ENCODE assay signal across 40 cellular contexts in genomic region chr17:11940904-11941303, GRCh38.
"Had no signal": no experiment of that assay in that cellular context is flagged by ENCODE, and none has a peak within 500 bp of the region (broad histone marks: within the 10 kb centered on the region; RNA-seq: fewer than 3 reads in every experiment).

No MANE protein-coding gene starts in this region.

- H3K4me1 ChIP-seq: ascending aorta had no signal

- ATAC-seq: activated CD4-positive, alpha-beta T cell treated with anti-CD3 and anti-CD28 coated beads for 36 hours; activated CD4-positive, CD25-positive, alpha-beta regulatory T cell treated with anti-CD3 and anti-CD28 coated beads, Interleukin-2, amount 50 U/mL, for 24 hours; activated CD8-positive, alpha-beta memory T cell treated with anti-CD3 and anti-CD28 coated beads, Interleukin-2, amount 10 ng/mL, durations not matched to agents 7 days and 5 days; activated CD8-positive, alpha-beta T cell treated with anti-CD3 and anti-CD28 coated beads, Interleukin-2, amount 10 ng/mL, durations not matched to agents 7 days and 5 days; activated naive CD8-positive, alpha-beta T cell treated with anti-CD3 and anti-CD28 coated beads, Interleukin-2, amount 50 U/mL, for 24 hours; WTC11 had no signal

- DNase-seq: activated CD4-positive, alpha-beta memory T cell treated with anti-CD3 and anti-CD28 coated beads, Interleukin-2, amount 10 ng/mL, durations not matched to agents 7 days and 5 days; activated CD4-positive, alpha-beta T cell treated with anti-CD3 and anti-CD28 coated beads for 1 hour; activated CD4-positive, alpha-beta T cell treated with anti-CD3 and anti-CD28 coated beads for 36 hours; activated CD4-positive, alpha-beta T cell treated with anti-CD3 and anti-CD28 coated beads for 48 hours; activated CD4-positive, alpha-beta T cell treated with anti-CD3 and anti-CD28 coated beads, Interleukin-2, amount 10 ng/mL, durations not matched to agents 7 days and 5 days; activated CD4-positive, alpha-beta T cell treated with anti-CD3 and anti-CD28 coated beads, Interleukin-2, amount 50 U/mL, for 48 hours; activated CD4-positive, CD25-positive, alpha-beta regulatory T cell; activated CD8-positive, alpha-beta memory T cell treated with anti-CD3 and anti-CD28 coated beads for 24 hours; activated CD8-positive, alpha-beta memory T cell treated with anti-CD3 and anti-CD28 coated beads, Interleukin-2, amount 10 ng/mL, durations not matched to agents 7 days and 5 days; activated CD8-positive, alpha-beta memory T cell treated with anti-CD3 and anti-CD28 coated beads, Interleukin-2, amount 50 U/mL, for 48 hours; activated CD8-positive, alpha-beta T cell treated with anti-CD3 and anti-CD28 coated beads, Interleukin-2, amount 10 ng/mL, durations not matched to agents 7 days and 5 days; activated effector memory CD4-positive, alpha-beta T cell treated with Interleukin-2 at 50 U/mL for 16 hours; activated gamma-delta T cell; activated naive CD4-positive, alpha-beta T cell treated with anti-CD3 and anti-CD28 coated beads, Interleukin-2, amount 10 ng/mL, durations not matched to agents 7 days and 5 days; activated naive CD4-positive, alpha-beta T cell treated with Interleukin-2 at 50 U/mL for 16 hours; activated naive CD8-positive, alpha-beta T cell treated with anti-CD3 and anti-CD28 coated beads, Interleukin-2, amount 10 ng/mL, durations not matched to agents 7 days and 5 days; activated naive CD8-positive, alpha-beta T cell treated with anti-CD3 and anti-CD28 coated beads, Interleukin-2, amount 50 U/mL, for 24 hours; activated T-cell treated with anti-CD3 and anti-CD28 coated beads, Interleukin-2, amount 50 U/mL, for 24 hours; activated T-cell treated with anti-CD3 and anti-CD28 coated beads, Interleukin-2, amount 50 U/mL, for 48 hours; amygdala; anterior cingulate cortex; caudate nucleus; cerebellar nuclear complex; T-helper 1 cell; T-helper 2 cell; T-helper 9 cell; WERI-Rb-1 had no signal

- H3K36me3 Mint-ChIP-seq: activated CD8-positive, alpha-beta memory T cell treated with anti-CD3 and anti-CD28 coated beads, Interleukin-2, amount 10 ng/mL, durations not matched to agents 7 days and 5 days; activated naive CD4-positive, alpha-beta T cell treated with anti-CD3 and anti-CD28 coated beads, Interleukin-2, amount 10 ng/mL, durations not matched to agents 7 days and 5 days; activated naive CD4-positive, alpha-beta T cell treated with anti-CD3 and anti-CD28 coated beads, Interleukin-2, amount 50 U/mL, for 24 hours; activated naive CD8-positive, alpha-beta T cell; activated naive CD8-positive, alpha-beta T cell treated with anti-CD3 and anti-CD28 coated beads, Interleukin-2, amount 10 ng/mL, durations not matched to agents 7 days and 5 days; brain; WTC11 had no signal

- FAIRE-seq: bronchial epithelial cell, TTC549 had no signal

- H3K9me3 ChIP-seq: ascending aorta had no signal

- H3K27ac ChIP-seq: ascending aorta, cardiac muscle cell, WERI-Rb-1 had no signal

- H3K27me3 Mint-ChIP-seq: activated CD4-positive, alpha-beta memory T cell treated with anti-CD3 and anti-CD28 coated beads, Interleukin-2, amount 10 ng/mL, durations not matched to agents 7 days and 5 days; activated CD4-positive, alpha-beta T cell treated with anti-CD3 and anti-CD28 coated beads for 36 hours; activated CD4-positive, alpha-beta T cell treated with anti-CD3 and anti-CD28 coated beads, Interleukin-2, amount 10 ng/mL, durations not matched to agents 7 days and 5 days; activated CD8-positive, alpha-beta memory T cell treated with anti-CD3 and anti-CD28 coated beads, Interleukin-2, amount 10 ng/mL, durations not matched to agents 7 days and 5 days; activated naive CD4-positive, alpha-beta T cell treated with anti-CD3 and anti-CD28 coated beads, Interleukin-2, amount 10 ng/mL, durations not matched to agents 7 days and 5 days; activated naive CD8-positive, alpha-beta T cell treated with anti-CD3 and anti-CD28 coated beads, Interleukin-2, amount 10 ng/mL, durations not matched to agents 7 days and 5 days; activated T-cell treated with anti-CD3 and anti-CD28 coated beads, Interleukin-2, amount 50 U/mL, for 24 hours; brain had no signal

- H3K27me3 ChIP-seq: ascending aorta, cardiac muscle cell had no signal

- H3K36me3 ChIP-seq: ascending aorta, cardiac muscle cell, WERI-Rb-1 had no signal

- H3K27ac Mint-ChIP-seq: activated CD4-positive, alpha-beta memory T cell treated with anti-CD3 and anti-CD28 coated beads, Interleukin-2, amount 10 ng/mL, durations not matched to agents 7 days and 5 days; activated CD4-positive, alpha-beta T cell treated with anti-CD3 and anti-CD28 coated beads for 36 hours; activated CD4-positive, alpha-beta T cell treated with anti-CD3 and anti-CD28 coated beads, Interleukin-2, amount 10 ng/mL, durations not matched to agents 7 days and 5 days; activated CD8-positive, alpha-beta memory T cell treated with anti-CD3 and anti-CD28 coated beads, Interleukin-2, amount 10 ng/mL, durations not matched to agents 7 days and 5 days; activated CD8-positive, alpha-beta T cell treated with anti-CD3 and anti-CD28 coated beads, Interleukin-2, amount 10 ng/mL, durations not matched to agents 7 days and 5 days; activated naive CD4-positive, alpha-beta T cell treated with anti-CD3 and anti-CD28 coated beads, Interleukin-2, amount 10 ng/mL, durations not matched to agents 7 days and 5 days; activated naive CD4-positive, alpha-beta T cell treated with anti-CD3 and anti-CD28 coated beads, Interleukin-2, amount 50 U/mL, for 24 hours; activated naive CD8-positive, alpha-beta T cell; activated naive CD8-positive, alpha-beta T cell treated with anti-CD3 and anti-CD28 coated beads, Interleukin-2, amount 10 ng/mL, durations not matched to agents 7 days and 5 days; activated naive CD8-positive, alpha-beta T cell treated with anti-CD3 and anti-CD28 coated beads, Interleukin-2, amount 50 U/mL, for 24 hours; activated T-cell treated with anti-CD3 and anti-CD28 coated beads, Interleukin-2, amount 50 U/mL, for 24 hours; activated T-helper 2 cell treated with anti-CD3 and anti-CD28 coated beads, Interferon-gamma antibody, Interleukin-2, Interleukin-4, amounts not matched to agents 10 μg/mL and 5 μg/mL and 100 μg/mL, durations not matched to agents 14 hours and 24 hours and 36 hours; brain; T-helper 1 cell treated with Interleukin-12 subunit alpha and Interleukin-12 subunit beta and Interleukin-4 antibody, amounts not matched to agents 30 μg/mL and 1 μg/mL, for 36 hours; T-helper 2 cell treated with Interferon-gamma antibody and Interleukin-4, amounts not matched to agents 5 μg/mL and 100 μg/mL, for 36 hours; WTC11 had no signal

- H3K4me3 Mint-ChIP-seq: activated CD4-positive, alpha-beta memory T cell treated with anti-CD3 and anti-CD28 coated beads, Interleukin-2, amount 10 ng/mL, durations not matched to agents 7 days and 5 days; activated CD4-positive, alpha-beta T cell treated with anti-CD3 and anti-CD28 coated beads for 36 hours; activated CD4-positive, alpha-beta T cell treated with anti-CD3 and anti-CD28 coated beads, Interleukin-2, amount 10 ng/mL, durations not matched to agents 7 days and 5 days; activated CD8-positive, alpha-beta memory T cell treated with anti-CD3 and anti-CD28 coated beads, Interleukin-2, amount 10 ng/mL, durations not matched to agents 7 days and 5 days; activated CD8-positive, alpha-beta T cell treated with anti-CD3 and anti-CD28 coated beads, Interleukin-2, amount 10 ng/mL, durations not matched to agents 7 days and 5 days; activated naive CD4-positive, alpha-beta T cell treated with anti-CD3 and anti-CD28 coated beads, Interleukin-2, amount 10 ng/mL, durations not matched to agents 7 days and 5 days; activated naive CD4-positive, alpha-beta T cell treated with anti-CD3 and anti-CD28 coated beads, Interleukin-2, amount 50 U/mL, for 24 hours; activated naive CD8-positive, alpha-beta T cell; activated naive CD8-positive, alpha-beta T cell treated with anti-CD3 and anti-CD28 coated beads, Interleukin-2, amount 10 ng/mL, durations not matched to agents 7 days and 5 days; activated naive CD8-positive, alpha-beta T cell treated with anti-CD3 and anti-CD28 coated beads, Interleukin-2, amount 50 U/mL, for 24 hours; activated T-cell treated with anti-CD3 and anti-CD28 coated beads, Interleukin-2, amount 50 U/mL, for 24 hours; brain; central memory CD8-positive, alpha-beta T cell; T-helper 1 cell treated with Interleukin-12 subunit alpha and Interleukin-12 subunit beta and Interleukin-4 antibody, amounts not matched to agents 30 μg/mL and 1 μg/mL, for 36 hours; T-helper 2 cell treated with Interferon-gamma antibody and Interleukin-4, amounts not matched to agents 5 μg/mL and 100 μg/mL, for 36 hours; WTC11 had no signal

- H3K9me3 Mint-ChIP-seq: activated CD4-positive, alpha-beta memory T cell treated with anti-CD3 and anti-CD28 coated beads, Interleukin-2, amount 10 ng/mL, durations not matched to agents 7 days and 5 days; activated CD4-positive, alpha-beta T cell treated with anti-CD3 and anti-CD28 coated beads, Interleukin-2, amount 10 ng/mL, durations not matched to agents 7 days and 5 days; activated naive CD4-positive, alpha-beta T cell treated with anti-CD3 and anti-CD28 coated beads, Interleukin-2, amount 50 U/mL, for 24 hours; activated naive CD8-positive, alpha-beta T cell treated with anti-CD3 and anti-CD28 coated beads, Interleukin-2, amount 10 ng/mL, durations not matched to agents 7 days and 5 days; activated naive CD8-positive, alpha-beta T cell treated with anti-CD3 and anti-CD28 coated beads, Interleukin-2, amount 50 U/mL, for 24 hours; activated T-cell treated with anti-CD3 and anti-CD28 coated beads, Interleukin-2, amount 50 U/mL, for 24 hours; activated T-helper 2 cell treated with anti-CD3 and anti-CD28 coated beads, Interferon-gamma antibody, Interleukin-2, Interleukin-4, amounts not matched to agents 10 μg/mL and 5 μg/mL and 100 μg/mL, durations not matched to agents 14 hours and 24 hours and 36 hours; central memory CD8-positive, alpha-beta T cell; T-helper 1 cell treated with Interleukin-12 subunit alpha and Interleukin-12 subunit beta and Interleukin-4 antibody, amounts not matched to agents 30 μg/mL and 1 μg/mL, for 36 hours; T-helper 2 cell treated with Interferon-gamma antibody and Interleukin-4, amounts not matched to agents 5 μg/mL and 100 μg/mL, for 36 hours had no signal

- H3K4me1 Mint-ChIP-seq: activated CD4-positive, alpha-beta memory T cell treated with anti-CD3 and anti-CD28 coated beads, Interleukin-2, amount 10 ng/mL, durations not matched to agents 7 days and 5 days; activated CD4-positive, alpha-beta T cell treated with anti-CD3 and anti-CD28 coated beads for 36 hours; activated CD4-positive, alpha-beta T cell treated with anti-CD3 and anti-CD28 coated beads, Interleukin-2, amount 10 ng/mL, durations not matched to agents 7 days and 5 days; activated CD8-positive, alpha-beta memory T cell treated with anti-CD3 and anti-CD28 coated beads, Interleukin-2, amount 10 ng/mL, durations not matched to agents 7 days and 5 days; activated naive CD4-positive, alpha-beta T cell treated with anti-CD3 and anti-CD28 coated beads, Interleukin-2, amount 10 ng/mL, durations not matched to agents 7 days and 5 days; activated naive CD4-positive, alpha-beta T cell treated with anti-CD3 and anti-CD28 coated beads, Interleukin-2, amount 50 U/mL, for 24 hours; activated naive CD8-positive, alpha-beta T cell treated with anti-CD3 and anti-CD28 coated beads, Interleukin-2, amount 10 ng/mL, durations not matched to agents 7 days and 5 days; activated naive CD8-positive, alpha-beta T cell treated with anti-CD3 and anti-CD28 coated beads, Interleukin-2, amount 50 U/mL, for 24 hours; brain; central memory CD8-positive, alpha-beta T cell had no signal

- H3K4me3 ChIP-seq: ascending aorta, cardiac muscle cell had no signal
